In genomic region chr22:21567456-21568206, GRCh38 we compare ENCODE assay signal across 8 cellular contexts. TPM values are rescaled to one million over a fixed set of nuclear protein-coding genes. Genes with fewer than 3 reads are reported as not detected.
DNase-seq lines count a peak whose midpoint lies in the region; TF ChIP-seq lines count a peak whose summit lies in the region.

TSS of gene UBE2L3 (plus strand) at chr22:21567714. CDS start at chr22:21567745, 31 bp downstream.

- H3K36me3 ChIP-seq in KOPT-K1 (ENCODE audit: insufficient read depth, low read length) (peaks cover 18% of the 10 kb centered on the region), SK-N-MC (ENCODE audit: insufficient read depth, low read length) (0 out of 2 replicates have a peak, but pooled peaks cover 3% of the 10 kb centered on the region), neural progenitor cell (no peaks in the 10 kb centered on the region), stomach (no peaks in the 10 kb centered on the region)

- H3K9ac ChIP-seq in SK-N-MC (ENCODE audit: insufficient read length) = peak within 1 kb of the TSS; percentile 99
- H3K9ac ChIP-seq in neural progenitor cell = peak within 1 kb of the TSS; percentile 99

- peaks cover 51% of the 10 kb centered on the region for H3K79me2 ChIP-seq in neural progenitor cell (ENCODE audit: low read depth)

- 0 to 3% (median 0%) methylated on average over 20 to 77 of the region's 77 CpGs for WGBS in stomach, 5 donors

- no peak for TF ChIP-seq CTCF in AG09309 (IDR thresholded peaks at IDR 0.05; ENCODE audit: control insufficient read depth, insufficient read depth, low read depth, low read length, missing control alignments)
- no peak for TF ChIP-seq CTCF in neural progenitor cell (IDR thresholded peaks at IDR 0.05)
- no peak for TF ChIP-seq CTCF in stomach (IDR thresholded peaks at IDR 0.05)

- H3K27ac ChIP-seq in KOPT-K1 (ENCODE audit: low read depth, low read length, poor library complexity, severe bottlenecking) = peak within 1 kb of the TSS; percentile 89
- peak within 1 kb of the TSS; percentile 83 for H3K27ac ChIP-seq in SK-N-MC
- H3K27ac ChIP-seq in neural progenitor cell = peak within 1 kb of the TSS; percentile 89
- peak within 1 kb of the TSS; percentile 93 to 97 (median 95) for H3K27ac ChIP-seq in stomach

- peaks cover 4% of the 10 kb centered on the region for H3K36me3 Mint-ChIP-seq in neural progenitor cell

- H3K4me2 ChIP-seq in neural progenitor cell = peak within 1 kb of the TSS; percentile 99

- H3K9me3 Mint-ChIP-seq in neural progenitor cell = no peaks in the 10 kb centered on the region

- no peak for TF ChIP-seq POLR2A in stomach (IDR thresholded peaks at IDR 0.05)

- no peaks in the 10 kb centered on the region for H3K9me3 ChIP-seq in KOPT-K1 (ENCODE audit: insufficient read depth, low read length, poor library complexity, severe bottlenecking)
- H3K9me3 ChIP-seq in SK-N-MC (ENCODE audit: low read depth, low read length) = no peaks in the 10 kb centered on the region
- H3K9me3 ChIP-seq in neural progenitor cell (ENCODE audit: low read depth) = no peaks in the 10 kb centered on the region
- no peaks in the 10 kb centered on the region for H3K9me3 ChIP-seq in stomach

- peak within 1 kb of the TSS; percentile 97 for H3K4me3 Mint-ChIP-seq in neural progenitor cell

- peaks cover 25% of the 10 kb centered on the region for H3K4me1 ChIP-seq in neural progenitor cell
- H3K4me1 ChIP-seq in stomach = peaks cover 36 to 48% (median 42%) of the 10 kb centered on the region in 4 donors

- no peak for TF ChIP-seq EP300 in stomach (IDR thresholded peaks at IDR 0.05)

- intact Hi-C loops in stomach (cut with DNase I; ENCODE audit: low total_unique reads) = no loop called here

- DNase-seq in AG09309 (ENCODE audit: low read depth) (no peak), GM19238 (ENCODE audit: insufficient read length, low spot score) (peak; percentile 94), SK-N-MC (ENCODE audit: low read depth, low spot score) (no peak), foreskin melanocyte (peak; percentile 65), neural progenitor cell (ENCODE audit: low spot score) (peak; percentile 92), stomach (peak; percentile 82)
- peak; percentile 85 for DNase-seq in activated naive CD4-positive, alpha-beta T cell treated with Interleukin-2 at 50 U/mL for 16 hours

- H3K4me3 ChIP-seq in AG09309 (ENCODE audit: control insufficient read depth, low read depth, low read length) (peak within 1 kb of the TSS; percentile 74), SK-N-MC (peak within 1 kb of the TSS; percentile 82), neural progenitor cell (peak within 1 kb of the TSS; percentile 98), stomach (peak within 1 kb of the TSS; percentile 87 to 97 (median 95))

- H3K4me1 Mint-ChIP-seq in neural progenitor cell = peaks cover 33% of the 10 kb centered on the region

- H2AFZ ChIP-seq in neural progenitor cell (replicated peaks) = peak within 1 kb of the TSS; percentile 81

- peak within 1 kb of the TSS; percentile 97 for H3K27ac Mint-ChIP-seq in neural progenitor cell

- peaks cover 24% of the 10 kb centered on the region for H3F3A ChIP-seq in neural progenitor cell (ENCODE audit: low read depth)

- H3K27me3 Mint-ChIP-seq in neural progenitor cell (ENCODE audit: insufficient read depth, low read depth) = peaks cover 7% of the 10 kb centered on the region

- H4K20me1 ChIP-seq in neural progenitor cell (ENCODE audit: low read depth) = peaks cover 46% of the 10 kb centered on the region

- H3K27me3 ChIP-seq in neural progenitor cell (no peaks in the 10 kb centered on the region), stomach (no peaks in the 10 kb centered on the region)

RNA-seq across cellular contexts. Expression of gene UBE2L3, which starts in this region (rescaled TPM):
- total RNA-seq in neural progenitor cell (ENCODE audit: low replicate concordance) = 51.9 and 61.2 TPM in 2 replicates
- total RNA-seq in stomach = 10 to 100 TPM; 23.1 to 94.2 (median 42.0) TPM
- 10 to 100 TPM; 46.1 to 58.0 (median 55.2) TPM for polyA plus RNA-seq in stomach

Comparison
In these comparisons a context has a peak if more than half of its experiments do, and no peak if none do; other contexts are left out.
1. DNase-seq: peak in GM19238 (single experiment), activated naive CD4-positive, alpha-beta T cell treated with Interleukin-2 at 50 U/mL for 16 hours (single experiment), foreskin melanocyte (single experiment), neural progenitor cell (single experiment) and stomach (single experiment); none in AG09309 (single experiment) and SK-N-MC (single experiment).
2. Peak in every context shown above with its lines, with median percentiles within 50 percentile points of each other: H3K4me3 ChIP-seq and H3K27ac ChIP-seq.